8 cellular contexts compared by ENCODE assay signal in the genomic region with DNA sequence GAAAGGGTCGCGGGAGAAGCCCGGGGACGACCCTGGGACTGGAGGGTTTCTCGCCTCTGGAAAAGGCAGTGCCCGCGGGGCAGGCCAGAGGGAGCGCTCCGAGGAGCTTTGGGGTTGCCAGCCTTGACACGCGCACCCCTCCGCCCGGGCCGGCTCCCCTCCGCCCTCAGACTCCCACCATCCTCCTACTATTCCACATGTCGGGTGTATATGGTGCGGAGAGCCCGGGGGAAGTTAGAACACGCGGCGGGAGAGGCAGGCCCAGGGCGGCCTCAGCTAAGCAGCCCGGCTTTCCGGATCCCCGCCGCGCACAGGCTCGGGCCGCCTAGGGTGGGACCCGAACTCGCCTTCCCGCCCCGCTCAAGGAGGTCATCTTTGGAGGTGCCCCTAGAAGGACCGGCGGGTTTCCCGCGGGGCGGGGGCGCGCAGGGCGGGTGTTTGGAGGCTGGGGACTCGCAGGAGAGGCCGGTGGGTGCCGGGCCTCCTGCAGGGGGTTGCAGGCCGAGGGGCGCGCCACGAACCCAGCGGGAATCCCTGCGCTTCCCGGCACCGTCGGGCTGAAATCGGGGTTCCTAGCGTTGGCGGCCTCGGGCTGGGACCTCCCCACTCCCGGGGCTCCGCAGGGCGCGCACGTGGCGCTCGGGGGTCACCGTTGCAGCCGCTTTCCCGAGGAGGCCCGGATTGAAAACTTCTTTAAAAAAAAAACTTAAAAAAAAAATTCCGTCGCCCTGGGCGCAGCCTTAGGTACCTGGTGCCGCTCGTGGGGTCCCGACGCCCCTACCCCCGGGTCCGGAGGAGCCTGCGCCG. TPM values are rescaled to one million over a fixed set of nuclear protein-coding genes. Genes with fewer than 3 reads are reported as not detected.
DNase-seq lines count a peak whose midpoint lies in the region; ATAC-seq lines count a peak whose summit lies in the region.

No MANE protein-coding gene starts in this region.

- peaks cover 49% of the 10 kb centered on the region for H3K36me3 Mint-ChIP-seq in activated CD4-positive, alpha-beta T cell treated with anti-CD3 and anti-CD28 coated beads for 36 hours (ENCODE audit: low read depth)
- H3K36me3 Mint-ChIP-seq in activated T-helper 17 cell treated with anti-CD3 and anti-CD28 coated beads, Interleukin-2, amount 50 U/mL, for 72 hours (ENCODE audit: low read depth): peaks cover 62% of the 10 kb centered on the region

- H3K9me3 Mint-ChIP-seq in activated CD4-positive, alpha-beta T cell treated with anti-CD3 and anti-CD28 coated beads for 36 hours (ENCODE audit: low read depth): no peaks in the 10 kb centered on the region
- no peaks in the 10 kb centered on the region for H3K9me3 Mint-ChIP-seq in activated T-helper 17 cell treated with anti-CD3 and anti-CD28 coated beads, Interleukin-2, amount 50 U/mL, for 72 hours

- H3K27ac Mint-ChIP-seq in activated CD4-positive, alpha-beta T cell treated with anti-CD3 and anti-CD28 coated beads for 36 hours: peak overlapping the region; percentile 89
- peak overlapping the region; percentile 86 for H3K27ac Mint-ChIP-seq in activated T-helper 17 cell treated with anti-CD3 and anti-CD28 coated beads, Interleukin-2, amount 50 U/mL, for 72 hours

- no peaks in the 10 kb centered on the region for H3K4me1 ChIP-seq in iPS-15b (ENCODE audit: control insufficient read depth, insufficient read depth, low read length)

- H3K27me3 ChIP-seq in iPS-15b (ENCODE audit: control insufficient read depth, insufficient read depth, low read length): peaks cover 37% of the 10 kb centered on the region

- H3K36me3 ChIP-seq in iPS-15b (ENCODE audit: control insufficient read depth, insufficient read depth, low read length): no peaks in the 10 kb centered on the region

- POLR2A ChIA-PET in activated CD4-positive, alpha-beta T cell treated with anti-CD3 and anti-CD28 coated beads for 36 hours (lab: Charles Lee): no interaction called here

- ATAC-seq in activated CD4-positive, alpha-beta T cell treated with anti-CD3 and anti-CD28 coated beads for 36 hours: peak; percentile 5
- no peak for ATAC-seq in activated T-helper 17 cell treated with anti-CD3 and anti-CD28 coated beads, Interleukin-2, amount 50 U/mL, for 72 hours (replicated peaks)
- ATAC-seq in GM18520 (IDR thresholded peaks at IDR 0.05; ENCODE audit: unreplicated experiment): no peak

- H3K9ac ChIP-seq in iPS-15b (ENCODE audit: low read depth, low read length): no peak overlapping the region

- intact Hi-C loops in activated CD4-positive, alpha-beta T cell treated with anti-CD3 and anti-CD28 coated beads for 36 hours (cut with DNase I, micrococcal nuclease): loop anchor here (1.0 to 10.0 kb wide), 3 partner anchors 125 to 565 kb away; a partner anchor contains a TSS

- CTCF ChIA-PET in activated CD4-positive, alpha-beta T cell treated with anti-CD3 and anti-CD28 coated beads for 36 hours (lab: Charles Lee): interaction anchor here (0.6 to 1.1 kb wide), 2 partner anchors 11 to 279 kb away, joined by 4 read pairs; no protein-coding TSS in a partner anchor

- no peaks in the 10 kb centered on the region for H3K27me3 Mint-ChIP-seq in activated CD4-positive, alpha-beta T cell treated with anti-CD3 and anti-CD28 coated beads for 36 hours
- H3K27me3 Mint-ChIP-seq in activated T-helper 17 cell treated with anti-CD3 and anti-CD28 coated beads, Interleukin-2, amount 50 U/mL, for 72 hours: no peaks in the 10 kb centered on the region

- H3K9me3 ChIP-seq in iPS-15b (ENCODE audit: control insufficient read depth, insufficient read depth, low read length): no peaks in the 10 kb centered on the region

- peaks cover 39% of the 10 kb centered on the region for H3K4me1 Mint-ChIP-seq in activated CD4-positive, alpha-beta T cell treated with anti-CD3 and anti-CD28 coated beads for 36 hours
- H3K4me1 Mint-ChIP-seq in activated T-helper 17 cell treated with anti-CD3 and anti-CD28 coated beads, Interleukin-2, amount 50 U/mL, for 72 hours: peaks cover 22% of the 10 kb centered on the region

- DNase-seq in activated CD4-positive, alpha-beta T cell treated with anti-CD3 and anti-CD28 coated beads for 36 hours: peak; percentile 57
- no peak for DNase-seq in activated CD4-positive, alpha-beta T cell treated with anti-CD3 and anti-CD28 coated beads, Interleukin-2, amount 50 U/mL, for 4 hours
- peak; percentile 28 for DNase-seq in stimulated activated CD4-positive, alpha-beta T cell treated with anti-CD3 and anti-CD28 coated beads, Interleukin-4, amount 100 ng/mL, for 24 hours
- DNase-seq in NCI-H1694 treated with DMSO at 0.1 percent for 48 hours (lab: John Stamatoyannopoulos, UW): no peak
- DNase-seq in kidney glomerular epithelial cell (lab: John Stamatoyannopoulos, UW): no peak

- peak overlapping the region; percentile 73 for H3K4me3 Mint-ChIP-seq in activated CD4-positive, alpha-beta T cell treated with anti-CD3 and anti-CD28 coated beads for 36 hours
- H3K4me3 Mint-ChIP-seq in activated T-helper 17 cell treated with anti-CD3 and anti-CD28 coated beads, Interleukin-2, amount 50 U/mL, for 72 hours: peak overlapping the region; percentile 81

- peak overlapping the region; percentile 43 for H3K4me3 ChIP-seq in iPS-15b (ENCODE audit: low read depth, low read length)

RNA-seq across cellular contexts. Expression of a gene that starts 3.7 kb away (rescaled TPM):
- 100 to 1,000 TPM in 1 of 2 experiments, 10 to 100 TPM in 1; 96.0 to 104 TPM for total RNA-seq in activated CD4-positive, alpha-beta T cell treated with anti-CD3 and anti-CD28 coated beads for 36 hours
- total RNA-seq in activated T-helper 17 cell treated with anti-CD3 and anti-CD28 coated beads, Interleukin-2, amount 50 U/mL, for 72 hours: 10 to 100 TPM; 20.3 to 79.3 TPM

Comparison
In these comparisons a context has a peak if more than half of its experiments do, and no peak if none do; other contexts are left out.
1. DNase-seq: peak in activated CD4-positive, alpha-beta T cell treated with anti-CD3 and anti-CD28 coated beads for 36 hours (single experiment) and stimulated activated CD4-positive, alpha-beta T cell treated with anti-CD3 and anti-CD28 coated beads, Interleukin-4, amount 100 ng/mL, for 24 hours (single experiment); none in activated CD4-positive, alpha-beta T cell treated with anti-CD3 and anti-CD28 coated beads, Interleukin-2, amount 50 U/mL, for 4 hours (0 of 2), NCI-H1694 treated with DMSO at 0.1 percent for 48 hours (single experiment) and kidney glomerular epithelial cell (single experiment).